In genomic region chr16:27268376-27269299, GRCh38 we compare ENCODE assay signal across 8 cellular contexts. TPM values are rescaled to one million over a fixed set of nuclear protein-coding genes. Genes with fewer than 3 reads are reported as not detected.
A peak's percentile ranks its signal among the peaks of the same experiment; 100 is the strongest.
DNase-seq lines count a peak whose midpoint lies in the region; ATAC-seq and TF ChIP-seq lines count a peak whose summit lies in the region.

NSMCE1 (minus strand) TSS chr16:27268772; CDS start chr16:27257570, 11,202 bp downstream.

- no peaks in the 10 kb centered on the region for H3K27me3 ChIP-seq in H7 (ENCODE audit: control insufficient read depth, insufficient read depth, low read length)
- H3K27me3 ChIP-seq in MG63: no peaks in the 10 kb centered on the region
- no peaks in the 10 kb centered on the region for H3K27me3 ChIP-seq in foreskin keratinocyte
- no peaks in the 10 kb centered on the region for H3K27me3 ChIP-seq in neural progenitor cell

- no peaks in the 10 kb centered on the region for H3K9me3 Mint-ChIP-seq in neural progenitor cell

- peak within 1 kb of the TSS; percentile 70 for H2AFZ ChIP-seq in neural progenitor cell (replicated peaks)

- H3K4me1 ChIP-seq in foreskin keratinocyte (peaks cover 10% of the 10 kb centered on the region), neural progenitor cell (no peaks in the 10 kb centered on the region)

- no peaks in the 10 kb centered on the region for H3K27me3 Mint-ChIP-seq in neural progenitor cell (ENCODE audit: insufficient read depth, low read depth)

- no peaks in the 10 kb centered on the region for H4K20me1 ChIP-seq in neural progenitor cell (ENCODE audit: low read depth)

- DNase-seq in G401 (ENCODE audit: low spot score) (peak; percentile 97), H7 (peak; percentile 81), MG63 (peak; percentile 99), SHP77 treated with DMSO at 0.1 percent for 48 hours (lab: John Stamatoyannopoulos, UW) (peak; percentile 97), foreskin keratinocyte (peak; percentile 67 to 79), neural progenitor cell (ENCODE audit: low spot score) (peak; percentile 92), stromal cell of bone marrow (ENCODE audit: low read depth) (peak; percentile 93)
- peak; percentile 95 for DNase-seq in activated gamma-delta T cell treated with anti-CD3 and anti-CD28 coated beads, Interleukin-2, amount 50 U/mL, for 16 hours (ENCODE audit: low read depth)

- TF ChIP-seq CTCF in foreskin keratinocyte (conservative IDR thresholded peaks at IDR 0.05): peak; percentile 30
- no peak for TF ChIP-seq CTCF in neural progenitor cell (IDR thresholded peaks at IDR 0.05)

- H3K4me2 ChIP-seq in neural progenitor cell: peak within 1 kb of the TSS; percentile 67

- H3K9ac ChIP-seq in neural progenitor cell: no peak within 1 kb of the TSS

- H3K4me3 Mint-ChIP-seq in neural progenitor cell: peak within 1 kb of the TSS; percentile 90

- H3F3A ChIP-seq in neural progenitor cell (ENCODE audit: low read depth): no peaks in the 10 kb centered on the region

- peaks cover 12% of the 10 kb centered on the region for H3K4me1 Mint-ChIP-seq in neural progenitor cell

- no peak within 1 kb of the TSS for H3K27ac Mint-ChIP-seq in neural progenitor cell

- no peaks in the 10 kb centered on the region for H3K36me3 Mint-ChIP-seq in neural progenitor cell

- H3K79me2 ChIP-seq in neural progenitor cell (ENCODE audit: low read depth): peaks cover 9% of the 10 kb centered on the region

- in situ Hi-C loops in G401 (cut with HindIII; ENCODE audit: low sequenced_read_pairs): no loop called here

- H3K4me3 ChIP-seq in H7 (ENCODE audit: insufficient read depth, low read depth, low read length) (peak within 1 kb of the TSS; percentile 61), MG63 (peak within 1 kb of the TSS; percentile 84), neural progenitor cell (peak within 1 kb of the TSS; percentile 60)

- peak; percentile 91 for ATAC-seq in foreskin keratinocyte

- peaks cover 12% of the 10 kb centered on the region for H3K9me3 ChIP-seq in MG63
- H3K9me3 ChIP-seq in neural progenitor cell (ENCODE audit: low read depth): no peaks in the 10 kb centered on the region

- H3K36me3 ChIP-seq in H7 (replicated peaks; ENCODE audit: control insufficient read depth, insufficient read depth, low read length): no peaks in the 10 kb centered on the region
- peaks cover 4% of the 10 kb centered on the region; the same call in 1 of the 2 replicates for H3K36me3 ChIP-seq in MG63
- no peaks in the 10 kb centered on the region for H3K36me3 ChIP-seq in neural progenitor cell

- peak within 1 kb of the TSS; percentile 84 for H3K27ac ChIP-seq in foreskin keratinocyte
- H3K27ac ChIP-seq in neural progenitor cell: no peak within 1 kb of the TSS

RNA-seq across cellular contexts. Expression of gene NSMCE1, which starts in this region (rescaled TPM):
- 16.1 and 32.5 TPM in 2 replicates for total RNA-seq in G401 (2014; rRNA removed; shearing (Covaris generic))
- total RNA-seq in H7 (2014; rRNA removed; shearing (Covaris generic)): 22.8 and 24.7 TPM in 2 replicates
- 51.7 and 66.6 TPM in 2 replicates for total RNA-seq in MG63 (2014; rRNA removed; shearing (Covaris generic); ENCODE audit: low replicate concordance)
- total RNA-seq in foreskin keratinocyte: 65.4 and 68.7 TPM in 2 replicates
- 88.8 and 91.5 TPM in 2 replicates for polyA plus RNA-seq in foreskin keratinocyte
- total RNA-seq in neural progenitor cell (ENCODE audit: low replicate concordance): 44.6 and 83.4 TPM in 2 replicates
